Comparison of ENCODE assay signal across 25 cellular contexts in genomic region chr2:170307052-170307451, GRCh38.
"Had no signal": no experiment of that assay in that cellular context is flagged by ENCODE, and none has a peak within 500 bp of the region (broad histone marks: within the 10 kb centered on the region; RNA-seq: fewer than 3 reads in every experiment).

No MANE protein-coding gene starts in this region.

- H3K9me3 ChIP-seq: SJSA1 had no signal

- ATAC-seq: activated CD8-positive, alpha-beta T cell treated with anti-CD3 and anti-CD28 coated beads, Interleukin-2, amount 10 ng/mL, durations not matched to agents 7 days and 5 days; SK-N-SH treated with all-trans-retinoic acid at 6 μM for 48 hours; WTC11 had no signal

- H3K4me3 Mint-ChIP-seq: activated CD8-positive, alpha-beta T cell treated with anti-CD3 and anti-CD28 coated beads, Interleukin-2, amount 10 ng/mL, durations not matched to agents 7 days and 5 days; activated naive CD4-positive, alpha-beta T cell treated with anti-CD3 and anti-CD28 coated beads, Interleukin-2, amount 50 U/mL, for 24 hours; brain; T-helper 1 cell treated with Interleukin-12 subunit alpha and Interleukin-12 subunit beta and Interleukin-4 antibody, amounts not matched to agents 30 μg/mL and 1 μg/mL, for 36 hours; WTC11 had no signal

- H3K4me3 ChIP-seq: cardiac muscle cell, SJSA1 had no signal

- FAIRE-seq: astrocyte, RCC 7860 had no signal

- H3K4me1 ChIP-seq: SJSA1 had no signal

- H3K27ac ChIP-seq: cardiac muscle cell, SJSA1 had no signal

- DNase-seq: activated CD4-positive, alpha-beta T cell treated with anti-CD3 and anti-CD28 coated beads for 48 hours; activated CD4-positive, alpha-beta T cell treated with anti-CD3 and anti-CD28 coated beads, Interleukin-2, amount 50 U/mL, for 4 hours; activated CD4-positive, CD25-positive, alpha-beta regulatory T cell treated with anti-CD3 and anti-CD28 coated beads, Interleukin-2, amount 50 U/mL, for 72 hours; activated CD8-positive, alpha-beta memory T cell treated with anti-CD3 and anti-CD28 coated beads, Interleukin-2, amount 50 U/mL, for 48 hours; activated CD8-positive, alpha-beta T cell treated with anti-CD3 and anti-CD28 coated beads, Interleukin-2, amount 10 ng/mL, durations not matched to agents 7 days and 5 days; activated T-cell treated with anti-CD3 and anti-CD28 coated beads, Interleukin-2, amount 50 U/mL, for 1 hour; amniotic stem cell; Karpas-422; NCI-H1105 treated with DMSO at 0.1 percent for 48 hours; NCI-H1436 treated with DMSO at 0.1 percent for 48 hours; NCI-H187; NCI-H2081; NCI-H510A treated with DMSO at 0.1 percent for 48 hours; NK-92 treated with Interleukin-12 subunit alpha and Interleukin-12 subunit beta, amount 100 ng/mL, for 24 hours; OCI-M1; SHP77 had no signal

- H3K36me3 ChIP-seq: cardiac muscle cell, SJSA1 had no signal

- H3K36me3 Mint-ChIP-seq: activated naive CD4-positive, alpha-beta T cell treated with anti-CD3 and anti-CD28 coated beads, Interleukin-2, amount 50 U/mL, for 24 hours; brain; WTC11 had no signal

- H3K27ac Mint-ChIP-seq: activated CD8-positive, alpha-beta T cell treated with anti-CD3 and anti-CD28 coated beads, Interleukin-2, amount 10 ng/mL, durations not matched to agents 7 days and 5 days; activated naive CD4-positive, alpha-beta T cell treated with anti-CD3 and anti-CD28 coated beads, Interleukin-2, amount 50 U/mL, for 24 hours; T-helper 1 cell treated with Interleukin-12 subunit alpha and Interleukin-12 subunit beta and Interleukin-4 antibody, amounts not matched to agents 30 μg/mL and 1 μg/mL, for 36 hours; WTC11 had no signal

- H3K4me1 Mint-ChIP-seq: activated naive CD4-positive, alpha-beta T cell treated with anti-CD3 and anti-CD28 coated beads, Interleukin-2, amount 50 U/mL, for 24 hours had no signal

- H3K9me3 Mint-ChIP-seq: activated naive CD4-positive, alpha-beta T cell treated with anti-CD3 and anti-CD28 coated beads, Interleukin-2, amount 50 U/mL, for 24 hours; brain; T-helper 1 cell treated with Interleukin-12 subunit alpha and Interleukin-12 subunit beta and Interleukin-4 antibody, amounts not matched to agents 30 μg/mL and 1 μg/mL, for 36 hours; WTC11 had no signal
